ENCODE assay signal across 8 cellular contexts in genomic region chr13:108991416-108991815, GRCh38.
DNase-seq lines count a peak whose midpoint lies in the region; ATAC-seq, FAIRE-seq and TF ChIP-seq lines count a peak whose summit lies in the region.
"Not testable (repeated sequence)": the region's sequence is repeated elsewhere in the genome, so short reads cannot be mapped to it uniquely, and the experiment has no call there.

No MANE protein-coding gene starts in this region.

- H3K18ac ChIP-seq in IMR-90 (ENCODE audit: low read depth, low read length) = peak overlapping the region; percentile 12; the same call in 1 of the 2 replicates

- POLR2A ChIA-PET in IMR-90 (lab: Charles Lee; ENCODE audit: unreplicated experiment) = not testable (repeated sequence)

- in situ Hi-C loops in IMR-90 (cut with MboI; ENCODE audit: low sequenced_read_pairs); mammary epithelial cell (cut with MboI; ENCODE audit: low sequenced_read_pairs in 2 of 2): not testable (repeated sequence)

- H2AFZ ChIP-seq in IMR-90 (replicated peaks; ENCODE audit: low read length, poor library complexity); astrocyte (ENCODE audit: low read depth, low read length); mammary epithelial cell (ENCODE audit: low read depth, low read length): not testable (repeated sequence)

- H3K9ac ChIP-seq in IMR-90 (ENCODE audit: low read depth, low read length); astrocyte (ENCODE audit: low read length); mammary epithelial cell (ENCODE audit: insufficient read depth, low read length): not testable (repeated sequence)

- H3K9me1 ChIP-seq in IMR-90 (ENCODE audit: insufficient read depth, low read length) = not testable (repeated sequence)

- H2BK120ac ChIP-seq in IMR-90 (ENCODE audit: low read depth, low read length) = not testable (repeated sequence)

- DNase-seq in Daoy (ENCODE audit: low read depth) = peak; percentile 34
- not testable (repeated sequence) for DNase-seq in H54 (ENCODE audit: insufficient read length, low spot score)
- DNase-seq in IMR-90 = peak; percentile 84
- DNase-seq in RKO (ENCODE audit: low spot score) = peak; percentile 35
- DNase-seq in astrocyte (ENCODE audit: low read depth) = peak; percentile 38
- peak; percentile 44 for DNase-seq in mammary epithelial cell
- DNase-seq in epithelial cell of prostate (ENCODE audit: low read depth, low spot score) = peak; percentile 59
- DNase-seq in foreskin keratinocyte = peak in 1 of 2 donors; percentile 31

- H2BK20ac ChIP-seq in IMR-90 (ENCODE audit: low read depth, low read length) = not testable (repeated sequence)

- TF ChIP-seq RAD21 in IMR-90 (IDR thresholded peaks at IDR 0.05; ENCODE audit: low read length) = not testable (repeated sequence)

- not testable (repeated sequence) for H4K8ac ChIP-seq in IMR-90 (ENCODE audit: low read depth in 2 of 2, low read length in 2 of 2)

- FAIRE-seq in H54 (lab: Jason Lieb, UNC) = peak; percentile 86
- FAIRE-seq in astrocyte (lab: Jason Lieb, UNC) = not testable (repeated sequence)

- not testable (repeated sequence) for BruUV-seq in IMR-90 (replicated peaks; lab: Mats Ljungman, UMichigan); mammary epithelial cell (replicated peaks; lab: Mats Ljungman, UMichigan)

- not testable (repeated sequence) for TF ChIP-seq CTCF in IMR-90 (conservative IDR thresholded peaks at IDR 0.05; ENCODE audit: low read depth, low read length); astrocyte (IDR thresholded peaks at IDR 0.05; ENCODE audit: insufficient read depth, low read depth, low read length); mammary epithelial cell (conservative IDR thresholded peaks at IDR 0.05 in 1 of 2, IDR thresholded peaks at IDR 0.05 in 1 of 2; ENCODE audit: extremely low read depth in 1 of 2, insufficient read depth in 1 of 2, low read depth in 1 of 2, low read length in 2 of 2); foreskin keratinocyte (conservative IDR thresholded peaks at IDR 0.05)

- H3K27ac Mint-ChIP-seq in astrocyte (ENCODE audit: unreplicated experiment) = not testable (repeated sequence)

- not testable (repeated sequence) for H3K23ac ChIP-seq in IMR-90 (ENCODE audit: low read depth, low read length)

- not testable (repeated sequence) for H3K79me1 ChIP-seq in IMR-90 (ENCODE audit: low read depth in 1 of 2, low read length in 2 of 2)

- not testable (repeated sequence) for TF ChIP-seq POLR2A in H54 (IDR thresholded peaks at IDR 0.05; ENCODE audit: low read depth, low read length); IMR-90 (IDR thresholded peaks at IDR 0.05; ENCODE audit: low read depth, low read length)

- H3K14ac ChIP-seq in IMR-90 (replicated peaks; ENCODE audit: low read depth, low read length) = not testable (repeated sequence)

- intact Hi-C loops in IMR-90 (cut with micrococcal nuclease); mammary epithelial cell (cut with micrococcal nuclease): not testable (repeated sequence)

- not testable (repeated sequence) for H3K9me3 ChIP-seq in IMR-90 (ENCODE audit: control insufficient read depth, insufficient read depth, low read length); astrocyte (ENCODE audit: insufficient read depth, low read depth, low read length); mammary epithelial cell (replicated peaks; ENCODE audit: insufficient read depth, low read length)

- H3K4me2 ChIP-seq in IMR-90 (ENCODE audit: low read depth, low read length); astrocyte (ENCODE audit: low read length); mammary epithelial cell (ENCODE audit: insufficient read depth, low read depth, low read length): not testable (repeated sequence)

- H4K20me1 ChIP-seq in IMR-90 (ENCODE audit: insufficient read depth, low read length); astrocyte (ENCODE audit: insufficient read depth, low read length); mammary epithelial cell (ENCODE audit: insufficient read depth, low read length): not testable (repeated sequence)

- no CpG with 5 or more reads among the region's 3 CpGs for WGBS in IMR-90 (ENCODE audit: extremely low coverage in 2 of 2, insufficient read length in 1 of 2), 2 experiments
- WGBS in mammary epithelial cell (ENCODE audit: low coverage, missing lambda C conversion rate) = 62% methylated on average over 3 of the region's 3 CpGs

- H3K56ac ChIP-seq in IMR-90 (ENCODE audit: extremely low read depth, insufficient read depth, low read length) = not testable (repeated sequence)

- H3K79me2 ChIP-seq in astrocyte (ENCODE audit: insufficient read depth, low read length); mammary epithelial cell (ENCODE audit: insufficient read depth, low read length): not testable (repeated sequence)

- not testable (repeated sequence) for H3K9me3 Mint-ChIP-seq in astrocyte (ENCODE audit: unreplicated experiment)

- not testable (repeated sequence) for H2AK9ac ChIP-seq in IMR-90 (replicated peaks; ENCODE audit: low read depth, low read length, poor library complexity)

- H3K4me1 Mint-ChIP-seq in astrocyte (ENCODE audit: low read depth, unreplicated experiment) = not testable (repeated sequence)

- not testable (repeated sequence) for H3K36me3 ChIP-seq in IMR-90 (ENCODE audit: control insufficient read depth, insufficient read depth, low read length); astrocyte (ENCODE audit: insufficient read depth, low read length); mammary epithelial cell (ENCODE audit: insufficient read depth, low read length)

- peak overlapping the region; percentile 48; the same call in 1 of the 2 replicates for H2AK5ac ChIP-seq in IMR-90 (ENCODE audit: low read depth, low read length)

- H3K4ac ChIP-seq in IMR-90 (ENCODE audit: low read depth, low read length) = peak overlapping the region; percentile 41; the same call in 1 of the 2 replicates

- H2BK15ac ChIP-seq in IMR-90 (ENCODE audit: low read depth, low read length) = not testable (repeated sequence)

- not testable (repeated sequence) for H3K27ac ChIP-seq in IMR-90 (ENCODE audit: insufficient read depth, low read length); astrocyte (ENCODE audit: low read depth, low read length); mammary epithelial cell (ENCODE audit: insufficient read depth, low read depth, low read length)
- H3K27ac ChIP-seq in epithelial cell of prostate (peak overlapping the region; percentile 40), foreskin keratinocyte (peak overlapping the region; percentile 65)

- dilution Hi-C loops in IMR-90 (cut with HindIII; ENCODE audit: low sequenced_read_pairs, unreplicated experiment); mammary epithelial cell (cut with HindIII; ENCODE audit: low sequenced_read_pairs): not testable (repeated sequence)

- not testable (repeated sequence) for H4K5ac ChIP-seq in IMR-90 (ENCODE audit: low read depth, low read length)

- ATAC-seq in IMR-90 (ENCODE audit: low read depth) = not testable (repeated sequence)
- ATAC-seq in foreskin keratinocyte = peak; percentile 87

- H3K27me3 Mint-ChIP-seq in astrocyte (ENCODE audit: low read depth, unreplicated experiment) = not testable (repeated sequence)

- H3K27me3 ChIP-seq in IMR-90 (ENCODE audit: control insufficient read depth, insufficient read depth, low read length); astrocyte (ENCODE audit: insufficient read depth, low read length); mammary epithelial cell (ENCODE audit: insufficient read depth, low read length); foreskin keratinocyte: not testable (repeated sequence)

- H4K91ac ChIP-seq in IMR-90 (ENCODE audit: insufficient read depth, low read depth, low read length) = not testable (repeated sequence)

- H2BK5ac ChIP-seq in IMR-90 (ENCODE audit: low read depth, low read length, poor library complexity, severe bottlenecking) = not testable (repeated sequence)

- H3K4me3 ChIP-seq in IMR-90 (ENCODE audit: insufficient read depth, low read depth, low read length); astrocyte (ENCODE audit: insufficient read depth, low read depth, low read length); mammary epithelial cell (replicated peaks in 1 of 3; ENCODE audit: insufficient read depth in 1 of 3, low read depth in 2 of 3, low read length in 3 of 3): not testable (repeated sequence)

- H3K36me3 Mint-ChIP-seq in astrocyte (ENCODE audit: low read depth, unreplicated experiment) = not testable (repeated sequence)

- H3K4me1 ChIP-seq in IMR-90 (ENCODE audit: control insufficient read depth, insufficient read depth, low read length); astrocyte (ENCODE audit: insufficient read depth, low read length); foreskin keratinocyte: not testable (repeated sequence)
- H3K4me1 ChIP-seq in mammary epithelial cell (ENCODE audit: insufficient read depth, low read length) = peaks cover 21% of the 10 kb centered on the region

- H3K4me3 Mint-ChIP-seq in astrocyte (ENCODE audit: unreplicated experiment) = not testable (repeated sequence)

- CTCF ChIA-PET in IMR-90 (lab: Yijun Ruan, JAX); mammary epithelial cell (lab: Charles Lee; ENCODE audit: low non-redundant PET): not testable (repeated sequence)

TF ChIP-seq in IMR-90, 13 proteins besides CTCF, POLR2A, EP300 and RAD21:
- peak; percentile 12; the same call in 1 of the 2 replicates for TF ChIP-seq USF2 (IDR thresholded peaks at IDR 0.05; ENCODE audit: low read depth, low read length)
